1 cellular context compared by ENCODE assay signal in genomic region chr5:113606298-113607134, GRCh38.
TF ChIP-seq lines count a peak whose summit lies in the region.

No MANE protein-coding gene starts in this region.

TF ChIP-seq in K562, 482 proteins besides CTCF, POLR2A, EP300 and RAD21 (continued from another document and continues in another):
- peak; percentile 41; the same call in 1 of the 2 replicates for TF ChIP-seq VEZF1 (CRISPR knock-in tag; IDR thresholded peaks at IDR 0.05)
- TF ChIP-seq GABPA (tag; conservative IDR thresholded peaks at IDR 0.05; ENCODE audit: low read depth) = no peak
- TF ChIP-seq, protein P1, sequence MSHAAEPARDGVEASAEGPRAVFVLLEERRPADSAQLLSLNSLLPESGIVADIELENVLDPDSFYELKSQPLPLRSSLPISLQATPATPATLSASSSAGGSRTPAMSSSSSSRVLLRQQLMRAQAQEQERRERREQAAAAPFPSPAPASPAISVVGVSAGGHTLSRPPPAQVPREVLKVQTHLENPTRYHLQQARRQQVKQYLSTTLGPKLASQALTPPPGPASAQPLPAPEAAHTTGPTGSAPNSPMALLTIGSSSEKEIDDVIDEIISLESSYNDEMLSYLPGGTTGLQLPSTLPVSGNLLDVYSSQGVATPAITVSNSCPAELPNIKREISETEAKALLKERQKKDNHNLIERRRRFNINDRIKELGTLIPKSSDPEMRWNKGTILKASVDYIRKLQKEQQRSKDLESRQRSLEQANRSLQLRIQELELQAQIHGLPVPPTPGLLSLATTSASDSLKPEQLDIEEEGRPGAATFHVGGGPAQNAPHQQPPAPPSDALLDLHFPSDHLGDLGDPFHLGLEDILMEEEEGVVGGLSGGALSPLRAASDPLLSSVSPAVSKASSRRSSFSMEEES (CRISPR knock-in tag; IDR thresholded peaks at IDR 0.05) = no peak
- TF ChIP-seq DEAF1 (CRISPR knock-in tag; IDR thresholded peaks at IDR 0.05) = peak; percentile 78; the same call in 1 of the 2 replicates
- no peak for TF ChIP-seq IRF2 (CRISPR knock-in tag; IDR thresholded peaks at IDR 0.05)
- no peak for TF ChIP-seq ZNF830 (CRISPR knock-in tag; IDR thresholded peaks at IDR 0.05)
- no peak for TF ChIP-seq TRIM28 (IDR thresholded peaks at IDR 0.05)
- TF ChIP-seq ZBTB9 (CRISPR knock-in tag; IDR thresholded peaks at IDR 0.05) = no peak
- no peak for TF ChIP-seq MEF2A (IDR thresholded peaks at IDR 0.05; ENCODE audit: control insufficient read depth, low read depth, low read length)
- TF ChIP-seq HMG20A (CRISPR knock-in tag; conservative IDR thresholded peaks at IDR 0.05) = no peak
- no peak for TF ChIP-seq KAT7 (CRISPR knock-in tag; IDR thresholded peaks at IDR 0.05; ENCODE audit: borderline replicate concordance)
- TF ChIP-seq MCM5 (IDR thresholded peaks at IDR 0.05; ENCODE audit: low read depth) = no peak
- TF ChIP-seq, protein P2, sequence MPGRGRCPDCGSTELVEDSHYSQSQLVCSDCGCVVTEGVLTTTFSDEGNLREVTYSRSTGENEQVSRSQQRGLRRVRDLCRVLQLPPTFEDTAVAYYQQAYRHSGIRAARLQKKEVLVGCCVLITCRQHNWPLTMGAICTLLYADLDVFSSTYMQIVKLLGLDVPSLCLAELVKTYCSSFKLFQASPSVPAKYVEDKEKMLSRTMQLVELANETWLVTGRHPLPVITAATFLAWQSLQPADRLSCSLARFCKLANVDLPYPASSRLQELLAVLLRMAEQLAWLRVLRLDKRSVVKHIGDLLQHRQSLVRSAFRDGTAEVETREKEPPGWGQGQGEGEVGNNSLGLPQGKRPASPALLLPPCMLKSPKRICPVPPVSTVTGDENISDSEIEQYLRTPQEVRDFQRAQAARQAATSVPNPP (IDR thresholded peaks at IDR 0.05; ENCODE audit: borderline replicate concordance, insufficient read depth, insufficient read length) = no peak
- peak in 1 of 2 experiments; percentile 45; a peak in 2 of 4 replicates for TF ChIP-seq MNT (conservative IDR thresholded peaks at IDR 0.05)
- no peak for TF ChIP-seq MAFG (tag; conservative IDR thresholded peaks at IDR 0.05)
- TF ChIP-seq ZNF79 (CRISPR knock-in tag; IDR thresholded peaks at IDR 0.05; ENCODE audit: low read depth) = no peak
- TF ChIP-seq ZFP36 (IDR thresholded peaks at IDR 0.05; ENCODE audit: low read depth, low read length, partially characterized antibody) = no peak
- TF ChIP-seq RBBP5 (IDR thresholded peaks at IDR 0.05; ENCODE audit: borderline replicate concordance, insufficient read depth, low read length, poor library complexity, severe bottlenecking) = no peak
- no peak for TF ChIP-seq ESRRB (CRISPR knock-in tag; IDR thresholded peaks at IDR 0.05; ENCODE audit: borderline replicate concordance)
- TF ChIP-seq NR4A1 (CRISPR knock-in tag; IDR thresholded peaks at IDR 0.05) = no peak
- TF ChIP-seq NR4A1 (tag; IDR thresholded peaks at IDR 0.05) = no peak
- TF ChIP-seq, protein P3, sequence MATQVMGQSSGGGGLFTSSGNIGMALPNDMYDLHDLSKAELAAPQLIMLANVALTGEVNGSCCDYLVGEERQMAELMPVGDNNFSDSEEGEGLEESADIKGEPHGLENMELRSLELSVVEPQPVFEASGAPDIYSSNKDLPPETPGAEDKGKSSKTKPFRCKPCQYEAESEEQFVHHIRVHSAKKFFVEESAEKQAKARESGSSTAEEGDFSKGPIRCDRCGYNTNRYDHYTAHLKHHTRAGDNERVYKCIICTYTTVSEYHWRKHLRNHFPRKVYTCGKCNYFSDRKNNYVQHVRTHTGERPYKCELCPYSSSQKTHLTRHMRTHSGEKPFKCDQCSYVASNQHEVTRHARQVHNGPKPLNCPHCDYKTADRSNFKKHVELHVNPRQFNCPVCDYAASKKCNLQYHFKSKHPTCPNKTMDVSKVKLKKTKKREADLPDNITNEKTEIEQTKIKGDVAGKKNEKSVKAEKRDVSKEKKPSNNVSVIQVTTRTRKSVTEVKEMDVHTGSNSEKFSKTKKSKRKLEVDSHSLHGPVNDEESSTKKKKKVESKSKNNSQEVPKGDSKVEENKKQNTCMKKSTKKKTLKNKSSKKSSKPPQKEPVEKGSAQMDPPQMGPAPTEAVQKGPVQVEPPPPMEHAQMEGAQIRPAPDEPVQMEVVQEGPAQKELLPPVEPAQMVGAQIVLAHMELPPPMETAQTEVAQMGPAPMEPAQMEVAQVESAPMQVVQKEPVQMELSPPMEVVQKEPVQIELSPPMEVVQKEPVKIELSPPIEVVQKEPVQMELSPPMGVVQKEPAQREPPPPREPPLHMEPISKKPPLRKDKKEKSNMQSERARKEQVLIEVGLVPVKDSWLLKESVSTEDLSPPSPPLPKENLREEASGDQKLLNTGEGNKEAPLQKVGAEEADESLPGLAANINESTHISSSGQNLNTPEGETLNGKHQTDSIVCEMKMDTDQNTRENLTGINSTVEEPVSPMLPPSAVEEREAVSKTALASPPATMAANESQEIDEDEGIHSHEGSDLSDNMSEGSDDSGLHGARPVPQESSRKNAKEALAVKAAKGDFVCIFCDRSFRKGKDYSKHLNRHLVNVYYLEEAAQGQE (CRISPR knock-in tag; IDR thresholded peaks at IDR 0.05; ENCODE audit: low read depth) = no peak
- no peak for TF ChIP-seq NFIC (IDR thresholded peaks at IDR 0.05)
- TF ChIP-seq RBM15 (IDR thresholded peaks at IDR 0.05; ENCODE audit: insufficient read depth, low read length) = no peak
- no peak for TF ChIP-seq HNRNPK (IDR thresholded peaks at IDR 0.05; ENCODE audit: low read depth, low read length, poor library complexity, severe bottlenecking)
- TF ChIP-seq, protein P4, sequence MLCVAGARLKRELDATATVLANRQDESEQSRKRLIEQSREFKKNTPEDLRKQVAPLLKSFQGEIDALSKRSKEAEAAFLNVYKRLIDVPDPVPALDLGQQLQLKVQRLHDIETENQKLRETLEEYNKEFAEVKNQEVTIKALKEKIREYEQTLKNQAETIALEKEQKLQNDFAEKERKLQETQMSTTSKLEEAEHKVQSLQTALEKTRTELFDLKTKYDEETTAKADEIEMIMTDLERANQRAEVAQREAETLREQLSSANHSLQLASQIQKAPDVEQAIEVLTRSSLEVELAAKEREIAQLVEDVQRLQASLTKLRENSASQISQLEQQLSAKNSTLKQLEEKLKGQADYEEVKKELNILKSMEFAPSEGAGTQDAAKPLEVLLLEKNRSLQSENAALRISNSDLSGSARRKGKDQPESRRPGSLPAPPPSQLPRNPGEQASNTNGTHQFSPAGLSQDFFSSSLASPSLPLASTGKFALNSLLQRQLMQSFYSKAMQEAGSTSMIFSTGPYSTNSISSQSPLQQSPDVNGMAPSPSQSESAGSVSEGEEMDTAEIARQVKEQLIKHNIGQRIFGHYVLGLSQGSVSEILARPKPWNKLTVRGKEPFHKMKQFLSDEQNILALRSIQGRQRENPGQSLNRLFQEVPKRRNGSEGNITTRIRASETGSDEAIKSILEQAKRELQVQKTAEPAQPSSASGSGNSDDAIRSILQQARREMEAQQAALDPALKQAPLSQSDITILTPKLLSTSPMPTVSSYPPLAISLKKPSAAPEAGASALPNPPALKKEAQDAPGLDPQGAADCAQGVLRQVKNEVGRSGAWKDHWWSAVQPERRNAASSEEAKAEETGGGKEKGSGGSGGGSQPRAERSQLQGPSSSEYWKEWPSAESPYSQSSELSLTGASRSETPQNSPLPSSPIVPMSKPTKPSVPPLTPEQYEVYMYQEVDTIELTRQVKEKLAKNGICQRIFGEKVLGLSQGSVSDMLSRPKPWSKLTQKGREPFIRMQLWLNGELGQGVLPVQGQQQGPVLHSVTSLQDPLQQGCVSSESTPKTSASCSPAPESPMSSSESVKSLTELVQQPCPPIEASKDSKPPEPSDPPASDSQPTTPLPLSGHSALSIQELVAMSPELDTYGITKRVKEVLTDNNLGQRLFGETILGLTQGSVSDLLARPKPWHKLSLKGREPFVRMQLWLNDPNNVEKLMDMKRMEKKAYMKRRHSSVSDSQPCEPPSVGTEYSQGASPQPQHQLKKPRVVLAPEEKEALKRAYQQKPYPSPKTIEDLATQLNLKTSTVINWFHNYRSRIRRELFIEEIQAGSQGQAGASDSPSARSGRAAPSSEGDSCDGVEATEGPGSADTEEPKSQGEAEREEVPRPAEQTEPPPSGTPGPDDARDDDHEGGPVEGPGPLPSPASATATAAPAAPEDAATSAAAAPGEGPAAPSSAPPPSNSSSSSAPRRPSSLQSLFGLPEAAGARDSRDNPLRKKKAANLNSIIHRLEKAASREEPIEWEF (CRISPR knock-in tag; IDR thresholded peaks at IDR 0.05) = no peak
- no peak for TF ChIP-seq NKRF (IDR thresholded peaks at IDR 0.05; ENCODE audit: borderline replicate concordance)
- TF ChIP-seq TCF3 (CRISPR knock-in tag; IDR thresholded peaks at IDR 0.05) = 0 out of 2 replicates have a peak, but pooled peaks have one; percentile 5
- no peak for TF ChIP-seq JUNB (CRISPR knock-in tag; conservative IDR thresholded peaks at IDR 0.05)
- TF ChIP-seq ARID2 (IDR thresholded peaks at IDR 0.05) = peak; percentile 31; the same call in 1 of the 2 replicates
- 0 out of 2 replicates have a peak, but pooled peaks have one; percentile 11 for TF ChIP-seq SMARCA4 (IDR thresholded peaks at IDR 0.05)
- peak; percentile 44; the same call in 1 of the 2 replicates for TF ChIP-seq STAG1 (CRISPR knock-in tag; IDR thresholded peaks at IDR 0.05; ENCODE audit: borderline replicate concordance)
- no peak for TF ChIP-seq ADNP (tag; IDR thresholded peaks at IDR 0.05)
- no peak for TF ChIP-seq MYBL2 (IDR thresholded peaks at IDR 0.05; ENCODE audit: low read depth)
- no peak for TF ChIP-seq MYBL2 (CRISPR knock-in tag; IDR thresholded peaks at IDR 0.05; ENCODE audit: borderline replicate concordance)
- no peak for TF ChIP-seq ILK (tag; IDR thresholded peaks at IDR 0.05; ENCODE audit: borderline replicate concordance, low read depth)
- TF ChIP-seq, protein P5, sequence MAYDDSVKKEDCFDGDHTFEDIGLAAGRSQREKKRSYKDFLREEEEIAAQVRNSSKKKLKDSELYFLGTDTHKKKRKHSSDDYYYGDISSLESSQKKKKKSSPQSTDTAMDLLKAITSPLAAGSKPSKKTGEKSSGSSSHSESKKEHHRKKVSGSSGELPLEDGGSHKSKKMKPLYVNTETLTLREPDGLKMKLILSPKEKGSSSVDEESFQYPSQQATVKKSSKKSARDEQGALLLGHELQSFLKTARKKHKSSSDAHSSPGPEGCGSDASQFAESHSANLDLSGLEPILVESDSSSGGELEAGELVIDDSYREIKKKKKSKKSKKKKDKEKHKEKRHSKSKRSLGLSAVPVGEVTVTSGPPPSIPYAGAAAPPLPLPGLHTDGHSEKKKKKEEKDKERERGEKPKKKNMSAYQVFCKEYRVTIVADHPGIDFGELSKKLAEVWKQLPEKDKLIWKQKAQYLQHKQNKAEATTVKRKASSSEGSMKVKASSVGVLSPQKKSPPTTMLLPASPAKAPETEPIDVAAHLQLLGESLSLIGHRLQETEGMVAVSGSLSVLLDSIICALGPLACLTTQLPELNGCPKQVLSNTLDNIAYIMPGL (CRISPR knock-in tag; IDR thresholded peaks at IDR 0.05) = no peak
